ENCODE assay signal across 8 cellular contexts in the genomic region with DNA sequence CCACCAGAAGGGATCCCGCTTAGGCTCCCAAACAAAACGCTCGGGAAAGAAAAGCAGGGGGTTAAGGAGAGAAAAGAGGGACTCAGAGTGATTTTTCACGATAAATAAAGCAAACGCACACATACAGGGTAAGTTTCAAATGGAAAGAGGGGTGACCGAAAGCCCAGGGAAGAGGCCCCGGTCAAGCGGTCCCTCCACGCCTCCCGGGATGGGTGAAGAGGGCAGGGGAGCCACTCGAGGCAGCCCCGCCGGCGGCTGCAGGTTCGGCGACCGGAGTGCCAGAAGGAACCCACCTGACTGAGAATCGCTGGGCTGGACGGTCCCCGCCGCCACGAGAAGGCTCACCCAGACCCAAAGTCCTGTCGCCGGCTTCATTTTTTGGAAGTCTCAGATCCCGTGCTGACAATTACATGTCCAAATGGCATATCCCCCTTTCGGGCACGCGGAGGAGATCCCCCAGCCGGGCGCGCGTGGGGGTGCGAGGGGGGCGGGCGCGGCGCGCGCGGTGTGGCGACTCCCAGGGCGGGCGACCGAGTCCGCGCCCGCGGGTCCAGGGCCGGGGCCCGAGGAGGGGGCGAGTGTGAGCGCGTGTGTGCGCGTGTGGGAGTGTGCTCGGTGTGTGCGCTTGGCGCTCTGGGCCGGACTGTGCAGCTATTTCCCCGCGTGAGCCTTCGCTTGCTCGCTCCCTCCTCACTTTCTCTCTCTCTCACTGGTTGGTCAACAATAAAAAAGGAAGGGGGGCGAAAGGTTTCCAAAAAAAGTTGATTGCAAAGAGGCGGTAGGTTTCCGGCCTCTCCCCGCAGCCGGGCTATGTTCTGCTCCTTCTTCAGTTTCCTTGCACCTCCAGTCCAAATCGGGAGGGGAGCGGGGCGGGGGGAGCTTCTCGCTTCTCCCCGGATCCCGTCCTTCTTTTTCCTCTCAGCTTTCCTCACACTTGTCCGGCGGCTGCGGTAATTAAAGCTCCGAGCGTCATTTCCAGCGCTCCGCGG. TPM values are rescaled to one million over a fixed set of nuclear protein-coding genes. Genes with fewer than 3 reads are reported as not detected.
DNase-seq lines count a peak whose midpoint lies in the region; ATAC-seq and TF ChIP-seq lines count a peak whose summit lies in the region.

A gene (minus strand): TSS at position 647 of the 989 bp plus-strand sequence. CDS start 272 bp downstream, at position 375.

- H3K79me2 ChIP-seq in neural cell (replicated peaks; ENCODE audit: insufficient read depth, low read length), result no peaks in the 10 kb centered on the region

- no peaks in the 10 kb centered on the region for H4K20me1 ChIP-seq in neural cell (ENCODE audit: insufficient read depth)

- no peaks in the 10 kb centered on the region for H3F3A ChIP-seq in neural cell (ENCODE audit: insufficient read depth, low read length, poor library complexity, severe bottlenecking)

- H3K27me3 ChIP-seq in SJSA1 (replicated peaks) (peaks cover 48% of the 10 kb centered on the region), neural cell (ENCODE audit: insufficient read depth, low read depth, low read length) (peaks cover 76% of the 10 kb centered on the region)

- TF ChIP-seq EP300 in neural cell (conservative IDR thresholded peaks at IDR 0.05; ENCODE audit: poor library complexity, severe bottlenecking), result no peak

- H3K4me1 ChIP-seq in SJSA1 (replicated peaks), result peaks cover 13% of the 10 kb centered on the region

- H2AFZ ChIP-seq in neural cell (ENCODE audit: low read depth, low read length), result no peak within 1 kb of the TSS

- peak within 1 kb of the TSS; percentile 31 for H3K9ac ChIP-seq in neural cell (ENCODE audit: low read length)

- TF ChIP-seq CTCF in fibroblast of pulmonary artery (IDR thresholded peaks at IDR 0.05; ENCODE audit: low read length, missing control alignments) (no peak), neural cell (IDR thresholded peaks at IDR 0.05; ENCODE audit: poor library complexity, severe bottlenecking) (no peak)

- H3K4me3 ChIP-seq in SJSA1 (peak within 1 kb of the TSS; percentile 26), fibroblast of pulmonary artery (replicated peaks; ENCODE audit: low read depth, low read length) (peak within 1 kb of the TSS; percentile 60), neural cell (ENCODE audit: low read length) (peak within 1 kb of the TSS; percentile 66)

- peak within 1 kb of the TSS; percentile 66 for H3K4me2 ChIP-seq in neural cell (ENCODE audit: low read length)

- H3K9me3 ChIP-seq in SJSA1 (replicated peaks), result no peaks in the 10 kb centered on the region
- no peaks in the 10 kb centered on the region for H3K9me3 ChIP-seq in neural cell (ENCODE audit: low read length)

- no peak for ATAC-seq in activated CD4-positive, CD25-positive, alpha-beta regulatory T cell treated with anti-CD3 and anti-CD28 coated beads, Interleukin-2, amount 50 U/mL, for 24 hours
- ATAC-seq in GM19467 (IDR thresholded peaks at IDR 0.05; ENCODE audit: unreplicated experiment), result no peak

- DNase-seq in NCI-H146 (lab: John Stamatoyannopoulos, UW) (peak; percentile 63), NCI-H146 treated with DMSO at 0.1 percent for 48 hours (lab: John Stamatoyannopoulos, UW; ENCODE audit: unreplicated experiment) (no peak), SJSA1 (ENCODE audit: low read depth in 1 of 2, low spot score in 2 of 2) (peak in 1 of 2 experiments; percentile 7), fibroblast of pulmonary artery (ENCODE audit: low read depth) (no peak), LoVo (ENCODE audit: low spot score) (no peak)

- H3K36me3 ChIP-seq in SJSA1 (no peaks in the 10 kb centered on the region), neural cell (ENCODE audit: insufficient read depth, low read length) (no peaks in the 10 kb centered on the region)

- no peak within 1 kb of the TSS for H3K27ac ChIP-seq in SJSA1
- no peak within 1 kb of the TSS for H3K27ac ChIP-seq in neural cell (ENCODE audit: low read length)

- H3K9me2 ChIP-seq in neural cell (ENCODE audit: insufficient read depth, low read length), result no peaks in the 10 kb centered on the region

- no peak for TF ChIP-seq RAD21 in neural cell (conservative IDR thresholded peaks at IDR 0.05)

TF ChIP-seq in neural cell, 6 proteins besides CTCF, POLR2A, EP300 and RAD21:
- TF ChIP-seq TAF1 (IDR thresholded peaks at IDR 0.05; ENCODE audit: low read depth), result no peak
- TF ChIP-seq EZH2 (IDR thresholded peaks at IDR 0.05; ENCODE audit: borderline replicate concordance, insufficient read depth, low read length, poor library complexity, severe bottlenecking), result no peak
- TF ChIP-seq POLR2AphosphoS5 (IDR thresholded peaks at IDR 0.05), result no peak
- no peak for TF ChIP-seq MXI1 (conservative IDR thresholded peaks at IDR 0.05; ENCODE audit: poor library complexity, severe bottlenecking)
- TF ChIP-seq, protein P1, sequence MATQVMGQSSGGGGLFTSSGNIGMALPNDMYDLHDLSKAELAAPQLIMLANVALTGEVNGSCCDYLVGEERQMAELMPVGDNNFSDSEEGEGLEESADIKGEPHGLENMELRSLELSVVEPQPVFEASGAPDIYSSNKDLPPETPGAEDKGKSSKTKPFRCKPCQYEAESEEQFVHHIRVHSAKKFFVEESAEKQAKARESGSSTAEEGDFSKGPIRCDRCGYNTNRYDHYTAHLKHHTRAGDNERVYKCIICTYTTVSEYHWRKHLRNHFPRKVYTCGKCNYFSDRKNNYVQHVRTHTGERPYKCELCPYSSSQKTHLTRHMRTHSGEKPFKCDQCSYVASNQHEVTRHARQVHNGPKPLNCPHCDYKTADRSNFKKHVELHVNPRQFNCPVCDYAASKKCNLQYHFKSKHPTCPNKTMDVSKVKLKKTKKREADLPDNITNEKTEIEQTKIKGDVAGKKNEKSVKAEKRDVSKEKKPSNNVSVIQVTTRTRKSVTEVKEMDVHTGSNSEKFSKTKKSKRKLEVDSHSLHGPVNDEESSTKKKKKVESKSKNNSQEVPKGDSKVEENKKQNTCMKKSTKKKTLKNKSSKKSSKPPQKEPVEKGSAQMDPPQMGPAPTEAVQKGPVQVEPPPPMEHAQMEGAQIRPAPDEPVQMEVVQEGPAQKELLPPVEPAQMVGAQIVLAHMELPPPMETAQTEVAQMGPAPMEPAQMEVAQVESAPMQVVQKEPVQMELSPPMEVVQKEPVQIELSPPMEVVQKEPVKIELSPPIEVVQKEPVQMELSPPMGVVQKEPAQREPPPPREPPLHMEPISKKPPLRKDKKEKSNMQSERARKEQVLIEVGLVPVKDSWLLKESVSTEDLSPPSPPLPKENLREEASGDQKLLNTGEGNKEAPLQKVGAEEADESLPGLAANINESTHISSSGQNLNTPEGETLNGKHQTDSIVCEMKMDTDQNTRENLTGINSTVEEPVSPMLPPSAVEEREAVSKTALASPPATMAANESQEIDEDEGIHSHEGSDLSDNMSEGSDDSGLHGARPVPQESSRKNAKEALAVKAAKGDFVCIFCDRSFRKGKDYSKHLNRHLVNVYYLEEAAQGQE (IDR thresholded peaks at IDR 0.05; ENCODE audit: borderline replicate concordance), result no peak
- no peak for TF ChIP-seq SMC3 (conservative IDR thresholded peaks at IDR 0.05; ENCODE audit: poor library complexity)
TF ChIP-seq in neural cell: peak in this region for 0.

RNA-seq across cellular contexts. Expression of the gene that starts here (rescaled TPM):
- under 0.01 TPM in 1 of 2 replicates, not detected in the other for total RNA-seq in SJSA1 (2014; rRNA removed; shearing (Covaris generic))
- polyA plus RNA-seq in neural cell, result 0.69 and 0.88 TPM in 2 replicates
- polyA minus RNA-seq in neural cell, result 2.9 and 3.7 TPM in 2 replicates
